In genomic region chr2:38731090-38731489, GRCh38 we compare ENCODE assay signal across 1 cellular context.
TF ChIP-seq lines count a peak whose summit lies in the region.

No MANE protein-coding gene starts in this region.

TF ChIP-seq in liver, 16 proteins besides CTCF, POLR2A, EP300 and RAD21:
- TF ChIP-seq, protein P1, sequence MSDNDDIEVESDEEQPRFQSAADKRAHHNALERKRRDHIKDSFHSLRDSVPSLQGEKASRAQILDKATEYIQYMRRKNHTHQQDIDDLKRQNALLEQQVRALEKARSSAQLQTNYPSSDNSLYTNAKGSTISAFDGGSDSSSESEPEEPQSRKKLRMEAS (IDR thresholded peaks at IDR 0.05) = no peak
- TF ChIP-seq NR2F2 (IDR thresholded peaks at IDR 0.05) (no peak), JUND (IDR thresholded peaks at IDR 0.05) (no peak), GABPA (IDR thresholded peaks at IDR 0.05 in 1 of 2, conservative IDR thresholded peaks at IDR 0.05 in 1 of 2) (no peak), FOXA1 (IDR thresholded peaks at IDR 0.05) (no peak), ZBTB33 (IDR thresholded peaks at IDR 0.05) (no peak), YY1 (IDR thresholded peaks at IDR 0.05) (no peak), TAF1 (conservative IDR thresholded peaks at IDR 0.05) (no peak), HNF4G (IDR thresholded peaks at IDR 0.05) (no peak), FOXA2 (IDR thresholded peaks at IDR 0.05) (no peak), RXRA (IDR thresholded peaks at IDR 0.05) (no peak), ATF3 (IDR thresholded peaks at IDR 0.05) (no peak), SP1 (IDR thresholded peaks at IDR 0.05) (no peak)
- TF ChIP-seq, protein P2, sequence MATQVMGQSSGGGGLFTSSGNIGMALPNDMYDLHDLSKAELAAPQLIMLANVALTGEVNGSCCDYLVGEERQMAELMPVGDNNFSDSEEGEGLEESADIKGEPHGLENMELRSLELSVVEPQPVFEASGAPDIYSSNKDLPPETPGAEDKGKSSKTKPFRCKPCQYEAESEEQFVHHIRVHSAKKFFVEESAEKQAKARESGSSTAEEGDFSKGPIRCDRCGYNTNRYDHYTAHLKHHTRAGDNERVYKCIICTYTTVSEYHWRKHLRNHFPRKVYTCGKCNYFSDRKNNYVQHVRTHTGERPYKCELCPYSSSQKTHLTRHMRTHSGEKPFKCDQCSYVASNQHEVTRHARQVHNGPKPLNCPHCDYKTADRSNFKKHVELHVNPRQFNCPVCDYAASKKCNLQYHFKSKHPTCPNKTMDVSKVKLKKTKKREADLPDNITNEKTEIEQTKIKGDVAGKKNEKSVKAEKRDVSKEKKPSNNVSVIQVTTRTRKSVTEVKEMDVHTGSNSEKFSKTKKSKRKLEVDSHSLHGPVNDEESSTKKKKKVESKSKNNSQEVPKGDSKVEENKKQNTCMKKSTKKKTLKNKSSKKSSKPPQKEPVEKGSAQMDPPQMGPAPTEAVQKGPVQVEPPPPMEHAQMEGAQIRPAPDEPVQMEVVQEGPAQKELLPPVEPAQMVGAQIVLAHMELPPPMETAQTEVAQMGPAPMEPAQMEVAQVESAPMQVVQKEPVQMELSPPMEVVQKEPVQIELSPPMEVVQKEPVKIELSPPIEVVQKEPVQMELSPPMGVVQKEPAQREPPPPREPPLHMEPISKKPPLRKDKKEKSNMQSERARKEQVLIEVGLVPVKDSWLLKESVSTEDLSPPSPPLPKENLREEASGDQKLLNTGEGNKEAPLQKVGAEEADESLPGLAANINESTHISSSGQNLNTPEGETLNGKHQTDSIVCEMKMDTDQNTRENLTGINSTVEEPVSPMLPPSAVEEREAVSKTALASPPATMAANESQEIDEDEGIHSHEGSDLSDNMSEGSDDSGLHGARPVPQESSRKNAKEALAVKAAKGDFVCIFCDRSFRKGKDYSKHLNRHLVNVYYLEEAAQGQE (IDR thresholded peaks at IDR 0.05) = no peak
